ENCODE assay signal across 10 cellular contexts in genomic region chr6:116087437-116088027, GRCh38. TPM values are rescaled to one million over a fixed set of nuclear protein-coding genes. Genes with fewer than 3 reads are reported as not detected.
DNase-seq lines count a peak whose midpoint lies in the region; ATAC-seq and TF ChIP-seq lines count a peak whose summit lies in the region.
"Had no signal": no experiment of that assay in that cellular context is flagged by ENCODE, and none has a peak within 500 bp of the region (broad histone marks: within the 10 kb centered on the region; RNA-seq: fewer than 3 reads in every experiment).

No MANE protein-coding gene starts in this region.

- H3K4me1 Mint-ChIP-seq in naive B cell (peaks cover 9 to 18% (median 9%) of the 10 kb centered on the region in 3 donors), type B pancreatic cell (ENCODE audit: unreplicated experiment) (no peaks in the 10 kb centered on the region)
- H3K4me1 Mint-ChIP-seq in activated CD4-positive, alpha-beta T cell treated with anti-CD3 and anti-CD28 coated beads for 36 hours = no peaks in the 10 kb centered on the region
- H3K4me1 Mint-ChIP-seq: activated naive CD4-positive, alpha-beta T cell treated with anti-CD3 and anti-CD28 coated beads, Interleukin-2, amount 50 U/mL, for 24 hours had no signal

- peak; percentile 98 for ATAC-seq in GM18873 (IDR thresholded peaks at IDR 0.05; ENCODE audit: low FRiP score, unreplicated experiment)
- peak; percentile 95 for ATAC-seq in HG02678 (IDR thresholded peaks at IDR 0.05; ENCODE audit: unreplicated experiment)
- ATAC-seq in naive B cell (ENCODE audit: low read depth in 2 of 2) = peak; percentile 81 to 83
- no peak for ATAC-seq in activated CD4-positive, alpha-beta T cell treated with anti-CD3 and anti-CD28 coated beads for 36 hours
- ATAC-seq: natural killer cell treated with Interleukin-12 subunit alpha and Interleukin-12 subunit beta and Interleukin-15 and Interleukin-18, amount 100 ng/mL, for 72 hours had no signal

- intact Hi-C loops in activated CD4-positive, alpha-beta T cell treated with anti-CD3 and anti-CD28 coated beads for 36 hours (cut with DNase I, micrococcal nuclease) = no loop called here

- POLR2A ChIA-PET in activated CD4-positive, alpha-beta T cell treated with anti-CD3 and anti-CD28 coated beads for 36 hours (lab: Charles Lee) = no interaction called here

- H3K4me3 Mint-ChIP-seq in naive B cell = no peak overlapping the region
- H3K4me3 Mint-ChIP-seq in activated CD4-positive, alpha-beta T cell treated with anti-CD3 and anti-CD28 coated beads for 36 hours = no peak overlapping the region
- H3K4me3 Mint-ChIP-seq in type B pancreatic cell = no peak overlapping the region
- H3K4me3 Mint-ChIP-seq: activated naive CD4-positive, alpha-beta T cell treated with anti-CD3 and anti-CD28 coated beads, Interleukin-2, amount 50 U/mL, for 24 hours; natural killer cell treated with Interleukin-12 subunit alpha and Interleukin-12 subunit beta and Interleukin-15 and Interleukin-18, amount 100 ng/mL, for 72 hours had no signal

- TF ChIP-seq CTCF in type B pancreatic cell (conservative IDR thresholded peaks at IDR 0.05) = no peak

- H3K36me3 Mint-ChIP-seq in naive B cell (peaks cover 0 to 4% of the 10 kb centered on the region in 2 donors), type B pancreatic cell (no peaks in the 10 kb centered on the region)
- H3K36me3 Mint-ChIP-seq in activated CD4-positive, alpha-beta T cell treated with anti-CD3 and anti-CD28 coated beads for 36 hours (ENCODE audit: low read depth) = no peaks in the 10 kb centered on the region
- H3K36me3 Mint-ChIP-seq: activated naive CD4-positive, alpha-beta T cell treated with anti-CD3 and anti-CD28 coated beads, Interleukin-2, amount 50 U/mL, for 24 hours; natural killer cell treated with Interleukin-12 subunit alpha and Interleukin-12 subunit beta and Interleukin-15 and Interleukin-18, amount 100 ng/mL, for 72 hours had no signal

- H3K9me3 Mint-ChIP-seq in naive B cell (peaks cover 0 to 2% (median 0%) of the 10 kb centered on the region in 7 donors), type B pancreatic cell (peaks cover 7% of the 10 kb centered on the region)
- no peaks in the 10 kb centered on the region for H3K9me3 Mint-ChIP-seq in activated CD4-positive, alpha-beta T cell treated with anti-CD3 and anti-CD28 coated beads for 36 hours (ENCODE audit: low read depth)
- H3K9me3 Mint-ChIP-seq: activated naive CD4-positive, alpha-beta T cell treated with anti-CD3 and anti-CD28 coated beads, Interleukin-2, amount 50 U/mL, for 24 hours; natural killer cell treated with Interleukin-12 subunit alpha and Interleukin-12 subunit beta and Interleukin-15 and Interleukin-18, amount 100 ng/mL, for 72 hours had no signal

- H3K27ac Mint-ChIP-seq in naive B cell (peak overlapping the region in 4 of 6 donors; percentile 12 to 57 (median 34)), type B pancreatic cell (no peak overlapping the region)
- no peak overlapping the region for H3K27ac Mint-ChIP-seq in activated CD4-positive, alpha-beta T cell treated with anti-CD3 and anti-CD28 coated beads for 36 hours
- H3K27ac Mint-ChIP-seq: activated naive CD4-positive, alpha-beta T cell treated with anti-CD3 and anti-CD28 coated beads, Interleukin-2, amount 50 U/mL, for 24 hours; natural killer cell treated with Interleukin-12 subunit alpha and Interleukin-12 subunit beta and Interleukin-15 and Interleukin-18, amount 100 ng/mL, for 72 hours had no signal

- DNase-seq in NCI-H69 (lab: John Stamatoyannopoulos, UW) (peak; percentile 6), naive B cell (peak; percentile 12), NCI-H1105 treated with DMSO at 0.1 percent for 48 hours (lab: John Stamatoyannopoulos, UW) (no peak), type B pancreatic cell (ENCODE audit: extremely low spot score, unreplicated experiment) (no peak), amygdala (lab: John Stamatoyannopoulos, UW) (no peak)
- no peak for DNase-seq in activated CD4-positive, alpha-beta T cell treated with anti-CD3 and anti-CD28 coated beads for 36 hours

- H3K27me3 Mint-ChIP-seq in naive B cell = peaks cover 7 to 21% (median 12%) of the 10 kb centered on the region in 3 donors
- H3K27me3 Mint-ChIP-seq in activated CD4-positive, alpha-beta T cell treated with anti-CD3 and anti-CD28 coated beads for 36 hours = peaks cover 11% of the 10 kb centered on the region
- H3K27me3 Mint-ChIP-seq in type B pancreatic cell = no peaks in the 10 kb centered on the region

- CTCF ChIA-PET in activated CD4-positive, alpha-beta T cell treated with anti-CD3 and anti-CD28 coated beads for 36 hours (lab: Charles Lee) = interaction anchor here (0.6 to 2.1 kb wide), 2 partner anchors 8 to 703 kb away, joined by 3 to 7 read pairs; no protein-coding TSS in a partner anchor

RNA-seq across cellular contexts. Expression of gene NT5DC1, which starts 13.1 kb away (rescaled TPM):
- 10 to 100 TPM; 59.0 to 94.7 (median 72.8) TPM for polyA plus RNA-seq in naive B cell (ENCODE audit: low read depth in 6 of 6)
- total RNA-seq in activated CD4-positive, alpha-beta T cell treated with anti-CD3 and anti-CD28 coated beads for 36 hours = 10 to 100 TPM; 39.4 to 42.4 TPM
- total RNA-seq in type B pancreatic cell (ENCODE audit: low replicate concordance) = 36.1 and 36.7 TPM in 2 replicates

RNA-seq across cellular contexts. Expression of gene FRK, which starts 26.8 kb away (rescaled TPM):
- not detected for polyA plus RNA-seq in naive B cell (ENCODE audit: low read depth in 6 of 6)
- total RNA-seq in activated CD4-positive, alpha-beta T cell treated with anti-CD3 and anti-CD28 coated beads for 36 hours = under 1 TPM; 0.02 to 0.05 TPM
- total RNA-seq in type B pancreatic cell (ENCODE audit: low replicate concordance) = 6.2 and 13.2 TPM in 2 replicates

RNA-seq across cellular contexts. Expression of gene COL10A1, which starts 38.4 kb away (rescaled TPM):
- under 1 TPM in 3 of 6 donors, not detected in 3; 0.12 to 0.18 (median 0.16) TPM for polyA plus RNA-seq in naive B cell (ENCODE audit: low read depth in 6 of 6)
- total RNA-seq in activated CD4-positive, alpha-beta T cell treated with anti-CD3 and anti-CD28 coated beads for 36 hours = not detected
- total RNA-seq in type B pancreatic cell (ENCODE audit: low replicate concordance) = 0.14 TPM in 2 replicates
- total RNA-seq: natural killer cell treated with Interleukin-12 subunit alpha and Interleukin-12 subunit beta and Interleukin-15 and Interleukin-18, amount 100 ng/mL, for 72 hours had no signal

Comparison
In these comparisons a context has a peak if more than half of its experiments do, and no peak if none do; other contexts are left out.
1. DNase-seq: peak in NCI-H69 (single experiment) and naive B cell (single experiment); none in activated CD4-positive, alpha-beta T cell treated with anti-CD3 and anti-CD28 coated beads for 36 hours (single experiment), NCI-H1105 treated with DMSO at 0.1 percent for 48 hours (single experiment), type B pancreatic cell (single experiment) and amygdala (0 of 56).
2. H3K27ac Mint-ChIP-seq: peak in naive B cell (4 of 6); none in activated CD4-positive, alpha-beta T cell treated with anti-CD3 and anti-CD28 coated beads for 36 hours (single experiment) and type B pancreatic cell (single experiment).